In genomic region chr2:33158482-33159003, GRCh38 we compare ENCODE assay signal across 13 cellular contexts.
DNase-seq lines count a peak whose midpoint lies in the region; ATAC-seq and TF ChIP-seq lines count a peak whose summit lies in the region.
"Had no signal": no experiment of that assay in that cellular context is flagged by ENCODE, and none has a peak within 500 bp of the region (broad histone marks: within the 10 kb centered on the region; RNA-seq: fewer than 3 reads in every experiment).

No MANE protein-coding gene starts in this region.

- no peak overlapping the region for H3K9ac ChIP-seq in Karpas-422 (ENCODE audit: low read length)

- H3K27ac ChIP-seq in lung (ENCODE audit: low read depth in 1 of 2, low read length in 1 of 2) (peak overlapping the region in 1 of 2 donors; percentile 75), Karpas-422 (ENCODE audit: low read length) (no peak overlapping the region)
- H3K27ac ChIP-seq: psoas muscle had no signal

- WGBS in lung, 2 donors, result 55 to 81% methylated on average over 3 of the region's 3 CpGs

- no peaks in the 10 kb centered on the region for H4K20me1 ChIP-seq in Karpas-422 (ENCODE audit: insufficient read depth, low read depth, low read length)

- H3K79me2 ChIP-seq in Karpas-422 (ENCODE audit: low read length), result no peaks in the 10 kb centered on the region

- peak overlapping the region in 1 of 2 donors; percentile 27 for H3K4me3 ChIP-seq in cardiac fibroblast (replicated peaks in 1 of 2; ENCODE audit: low read depth in 2 of 2, low read length in 2 of 2)
- no peak overlapping the region for H3K4me3 ChIP-seq in lung
- H3K4me3 ChIP-seq in Karpas-422 (ENCODE audit: low read length), result no peak overlapping the region
- H3K4me3 ChIP-seq: psoas muscle had no signal

- H3K36me3 ChIP-seq in lung (ENCODE audit: control insufficient read depth in 2 of 2, insufficient read depth in 2 of 2, low read length in 2 of 2) (no peaks in the 10 kb centered on the region), Karpas-422 (ENCODE audit: insufficient read depth, low read length) (no peaks in the 10 kb centered on the region)
- H3K36me3 ChIP-seq: BE2C had no signal

- H3K27me3 ChIP-seq in lung (ENCODE audit: control insufficient read depth, insufficient read depth), result no peaks in the 10 kb centered on the region
- H3K27me3 ChIP-seq in Karpas-422 (ENCODE audit: low read length), result no peaks in the 10 kb centered on the region
- H3K27me3 ChIP-seq: BE2C had no signal

- H2AFZ ChIP-seq in Karpas-422 (ENCODE audit: low read length), result no peak overlapping the region

- no peaks in the 10 kb centered on the region for H3K9me3 ChIP-seq in lung (ENCODE audit: control insufficient read depth in 2 of 2, insufficient read depth in 1 of 2, low read length in 1 of 2)
- no peaks in the 10 kb centered on the region for H3K9me3 ChIP-seq in Karpas-422 (ENCODE audit: low read length)
- H3K9me3 ChIP-seq: BE2C, psoas muscle had no signal

- no peak overlapping the region for H3K4me2 ChIP-seq in Karpas-422 (ENCODE audit: low read depth, low read length, poor library complexity, severe bottlenecking)

- no peaks in the 10 kb centered on the region for H3K9me2 ChIP-seq in Karpas-422 (replicated peaks; ENCODE audit: insufficient read depth, low read length)

- peaks cover 2 to 12% of the 10 kb centered on the region in 2 donors for H3K4me1 ChIP-seq in lung (ENCODE audit: control insufficient read depth in 2 of 2, insufficient read depth in 2 of 2, low read length in 2 of 2)
- H3K4me1 ChIP-seq in Karpas-422 (ENCODE audit: low read length), result no peaks in the 10 kb centered on the region
- H3K4me1 ChIP-seq: BE2C, psoas muscle had no signal

- peak; percentile 58 for ATAC-seq in lung (ENCODE audit: insufficient read depth, low FRiP score)

- DNase-seq in 8988T, result peak; percentile 7
- peak; percentile 14 for DNase-seq in HPDE6-E6E7 (ENCODE audit: extremely low spot score)
- peak; percentile 73 to 95 for DNase-seq in cardiac fibroblast (ENCODE audit: low read depth in 2 of 2)
- DNase-seq in lung (ENCODE audit: low spot score), result no peak
- no peak for DNase-seq in activated CD8-positive, alpha-beta memory T cell treated with anti-CD3 and anti-CD28 coated beads, Interleukin-2, amount 50 U/mL, for 4 hours
- no peak for DNase-seq in Karpas-422
- no peak for DNase-seq in amniotic stem cell (lab: John Stamatoyannopoulos, UW)
- no peak for DNase-seq in NOMO-1 (lab: John Stamatoyannopoulos, UW; ENCODE audit: unreplicated experiment in 2 of 2)
- DNase-seq: activated naive CD4-positive, alpha-beta T cell treated with anti-CD3 and anti-CD28 coated beads for 36 hours; BE2C; NCI-H345; psoas muscle; SHP77 treated with DMSO at 0.1 percent for 48 hours had no signal

- TF ChIP-seq CTCF in cardiac fibroblast (IDR thresholded peaks at IDR 0.05; ENCODE audit: low read depth, low read length) (no peak), lung (IDR thresholded peaks at IDR 0.05; ENCODE audit: control extremely low read depth, extremely low read depth) (no peak)

Comparison
In these comparisons a context has a peak if more than half of its experiments do, and no peak if none do; other contexts are left out.
1. DNase-seq: peak in 8988T (single experiment), HPDE6-E6E7 (single experiment) and cardiac fibroblast (2 of 2); none in lung (single experiment), activated CD8-positive, alpha-beta memory T cell treated with anti-CD3 and anti-CD28 coated beads, Interleukin-2, amount 50 U/mL, for 4 hours (single experiment), Karpas-422 (single experiment), amniotic stem cell (single experiment) and NOMO-1 (0 of 2).